In the genomic region with DNA sequence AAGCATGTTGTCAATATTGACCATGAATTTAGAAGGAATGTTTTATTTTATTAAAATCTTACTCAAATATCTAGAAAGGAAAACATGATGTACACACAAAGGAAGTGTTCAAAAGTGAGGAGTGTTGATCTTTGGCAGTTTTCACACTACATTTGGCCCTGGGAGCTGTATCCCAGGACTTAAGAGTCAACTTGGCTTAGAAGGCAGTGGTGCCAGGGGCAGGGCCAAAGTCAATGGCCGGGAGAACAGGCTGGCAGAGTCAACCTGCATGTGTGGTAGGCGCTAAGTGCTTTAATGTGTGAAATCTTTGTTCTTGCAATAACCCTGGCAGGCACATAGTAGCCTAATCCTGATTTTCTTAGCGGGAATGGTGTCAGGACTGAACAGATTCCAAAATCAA, we compare ENCODE assay signal across 20 cellular contexts.
DNase-seq lines count a peak whose midpoint lies in the region; ATAC-seq, FAIRE-seq and TF ChIP-seq lines count a peak whose summit lies in the region.
"Had no signal": no experiment of that assay in that cellular context is flagged by ENCODE, and none has a peak within 500 bp of the region (broad histone marks: within the 10 kb centered on the region; RNA-seq: fewer than 3 reads in every experiment).

No MANE protein-coding gene starts in this region.

- no peak for TF ChIP-seq POLR2A in stomach (IDR thresholded peaks at IDR 0.05)

- H3K4me3 ChIP-seq in pancreas (no peak overlapping the region), stomach (no peak overlapping the region)
- H3K4me3 ChIP-seq: A549; BLaER1 treated with 17β-estradiol and CSF1 and Interleukin-3, amounts not matched to agents 10 nM and 100 nM had no signal

- H3K36me3 ChIP-seq in pancreas: no peaks in the 10 kb centered on the region
- H3K36me3 ChIP-seq in stomach: no peaks in the 10 kb centered on the region
- H3K36me3 ChIP-seq: BLaER1 treated with 17β-estradiol and CSF1 and Interleukin-3, amounts not matched to agents 10 nM and 100 nM had no signal

- no peak for TF ChIP-seq EP300 in stomach (IDR thresholded peaks at IDR 0.05)

- peaks cover 0 to 6% (median 0%) of the 10 kb centered on the region in 3 donors for H3K4me1 ChIP-seq in pancreas
- H3K4me1 ChIP-seq in stomach: peaks cover 0 to 6% (median 0%) of the 10 kb centered on the region in 4 donors
- H3K4me1 ChIP-seq: A549, Caco-2 had no signal

- WGBS in pancreas, 2 donors: 59 to 61% methylated on average over 3 of the region's 3 CpGs
- WGBS in stomach, 5 donors: 26 to 46% (median 41%) methylated on average over 3 of the region's 3 CpGs

- no peaks in the 10 kb centered on the region for H3K9me3 ChIP-seq in pancreas
- no peaks in the 10 kb centered on the region for H3K9me3 ChIP-seq in stomach
- H3K9me3 ChIP-seq: A549; BLaER1 treated with 17β-estradiol and CSF1 and Interleukin-3, amounts not matched to agents 10 nM and 100 nM; Caco-2 had no signal

- H3K27ac ChIP-seq in pancreas (no peak overlapping the region), stomach (peak overlapping the region in 2 of 5 donors; percentile 8 to 30)
- H3K27ac ChIP-seq: 22Rv1; A549; BLaER1 treated with 17β-estradiol and CSF1 and Interleukin-3, amounts not matched to agents 10 nM and 100 nM; C4-2B had no signal

- TF ChIP-seq CTCF in pancreas (IDR thresholded peaks at IDR 0.05) (no peak), stomach (IDR thresholded peaks at IDR 0.05) (no peak)

- H3K27me3 ChIP-seq in pancreas (no peaks in the 10 kb centered on the region), stomach (no peaks in the 10 kb centered on the region)
- H3K27me3 ChIP-seq: BLaER1 treated with 17β-estradiol and CSF1 and Interleukin-3, amounts not matched to agents 10 nM and 100 nM had no signal

- DNase-seq in globus pallidus (ENCODE audit: low spot score): peak; percentile 8
- peak in 2 of 6 donors; percentile 5 to 20 for DNase-seq in pancreas
- DNase-seq in stomach: peak; percentile 86
- no peak for DNase-seq in SKM-1 (lab: John Stamatoyannopoulos, UW; ENCODE audit: unreplicated experiment)
- DNase-seq in HK-2 (ENCODE audit: unreplicated experiment): no peak
- DNase-seq: AML-193; Caco-2; Calu3; CD4-positive, alpha-beta T cell; CD8-positive, alpha-beta T cell; DMS79 treated with DMSO at 0.1 percent for 48 hours; GF-D8 had no signal

- intact Hi-C loops in pancreas (cut with DNase I): no loop called here
- intact Hi-C loops in stomach (cut with DNase I; ENCODE audit: low total_unique reads): no loop called here

- no peak for FAIRE-seq in pancreas (lab: Jason Lieb, UNC)
- FAIRE-seq: A549, D721Med, G401.6, GM12891, GM18507 had no signal

- peak; percentile 24 to 71 (median 51) for ATAC-seq in pancreas
- ATAC-seq: A549; CD8-positive, alpha-beta T cell had no signal

Comparison
In these comparisons a context has a peak if more than half of its experiments do, and no peak if none do; other contexts are left out.
1. DNase-seq: peak in globus pallidus (single experiment) and stomach (single experiment); none in SKM-1 (single experiment) and HK-2 (single experiment).